ENCODE assay signal across 16 cellular contexts in the genomic region with DNA sequence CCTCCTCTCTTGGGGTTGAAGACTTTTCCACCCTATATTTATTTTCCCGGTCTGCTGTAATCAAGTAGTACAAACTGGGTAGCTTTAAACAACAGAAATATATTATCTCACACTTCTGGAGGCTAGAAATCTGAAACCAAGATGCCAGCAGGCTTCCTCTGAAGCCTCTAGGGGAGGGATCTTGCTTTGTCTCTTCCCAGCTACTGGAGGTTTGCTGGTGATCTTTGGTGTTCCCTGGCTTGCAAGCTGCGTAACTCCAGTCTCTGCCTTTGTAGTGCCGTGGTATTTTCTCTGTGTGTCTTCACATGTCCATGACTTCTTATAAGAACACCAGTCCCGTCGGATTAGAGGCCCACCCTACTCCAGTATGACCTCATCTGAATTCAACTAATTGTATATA. TPM values are rescaled to one million over a fixed set of nuclear protein-coding genes. Genes with fewer than 3 reads are reported as not detected.
A peak's percentile ranks its signal among the peaks of the same experiment; 100 is the strongest.
DNase-seq lines count a peak whose midpoint lies in the region; ATAC-seq, FAIRE-seq and TF ChIP-seq lines count a peak whose summit lies in the region.
"Had no signal": no experiment of that assay in that cellular context is flagged by ENCODE, and none has a peak within 500 bp of the region (broad histone marks: within the 10 kb centered on the region; RNA-seq: fewer than 3 reads in every experiment).

No MANE protein-coding gene starts in this region.

- peak overlapping the region; percentile 19 for H3K27ac Mint-ChIP-seq in activated T-helper 17 cell treated with anti-CD3 and anti-CD28 coated beads, Interleukin-2, amount 50 U/mL, for 72 hours
- H3K27ac Mint-ChIP-seq: activated T-helper 1 cell treated with anti-CD3 and anti-CD28 coated beads, Interleukin-12 subunit alpha, Interleukin-12 subunit beta, Interleukin-2, Interleukin-4 antibody, amounts not matched to agents 30 ng/mL and 10 ng/mL and 1 ng/mL, durations not matched to agents 14 hours and 24 hours and 36 hours; memory B cell had no signal

- no peak for TF ChIP-seq RAD21 in HepG2 (CRISPR knock-in tag; IDR thresholded peaks at IDR 0.05)

- H3K4me3 ChIP-seq in HepG2 (replicated peaks in 1 of 3; ENCODE audit: insufficient read depth in 1 of 3, low read depth in 2 of 3, low read length in 3 of 3): no peak overlapping the region
- no peak overlapping the region for H3K4me3 ChIP-seq in right lobe of liver
- H3K4me3 ChIP-seq in hepatocyte: no peak overlapping the region
- no peak overlapping the region for H3K4me3 ChIP-seq in left ventricle myocardium inferior
- H3K4me3 ChIP-seq: body of pancreas had no signal

- peaks cover 6% of the 10 kb centered on the region for H3K4me1 Mint-ChIP-seq in activated T-helper 17 cell treated with anti-CD3 and anti-CD28 coated beads, Interleukin-2, amount 50 U/mL, for 72 hours
- H3K4me1 Mint-ChIP-seq: memory B cell had no signal

- H3K36me3 Mint-ChIP-seq in activated T-helper 17 cell treated with anti-CD3 and anti-CD28 coated beads, Interleukin-2, amount 50 U/mL, for 72 hours (ENCODE audit: low read depth): no peaks in the 10 kb centered on the region
- H3K36me3 Mint-ChIP-seq: memory B cell had no signal

- ATAC-seq in HepG2: no peak
- no peak for ATAC-seq in right lobe of liver
- no peak for ATAC-seq in activated T-helper 17 cell treated with anti-CD3 and anti-CD28 coated beads, Interleukin-2, amount 50 U/mL, for 72 hours (replicated peaks)
- ATAC-seq in GM18511 (IDR thresholded peaks at IDR 0.05; ENCODE audit: unreplicated experiment): no peak
- ATAC-seq in HG02759 (IDR thresholded peaks at IDR 0.05; ENCODE audit: unreplicated experiment): no peak
- ATAC-seq: body of pancreas, Panc1 had no signal

- peaks cover 12% of the 10 kb centered on the region for H3K4me1 ChIP-seq in HepG2 (ENCODE audit: insufficient read depth, low read length)
- H3K4me1 ChIP-seq in right lobe of liver: no peaks in the 10 kb centered on the region
- peaks cover 10% of the 10 kb centered on the region for H3K4me1 ChIP-seq in hepatocyte (ENCODE audit: insufficient read depth)
- H3K4me1 ChIP-seq in left ventricle myocardium inferior: no peaks in the 10 kb centered on the region
- H3K4me1 ChIP-seq: body of pancreas had no signal

- no peak for TF ChIP-seq CTCF in HepG2 (CRISPR knock-in tag; IDR thresholded peaks at IDR 0.05)
- TF ChIP-seq CTCF in right lobe of liver (IDR thresholded peaks at IDR 0.05): no peak
- no peak for TF ChIP-seq CTCF in hepatocyte (IDR thresholded peaks at IDR 0.05; ENCODE audit: poor library complexity)
- no peak for TF ChIP-seq CTCF in left ventricle myocardium inferior (IDR thresholded peaks at IDR 0.05; ENCODE audit: borderline replicate concordance)

- H3K79me2 ChIP-seq in HepG2 (ENCODE audit: insufficient read depth, low read length) (no peaks in the 10 kb centered on the region), hepatocyte (no peaks in the 10 kb centered on the region)

- no peak overlapping the region for H3K4me3 Mint-ChIP-seq in activated T-helper 17 cell treated with anti-CD3 and anti-CD28 coated beads, Interleukin-2, amount 50 U/mL, for 72 hours
- H3K4me3 Mint-ChIP-seq: activated T-helper 1 cell treated with anti-CD3 and anti-CD28 coated beads, Interleukin-12 subunit alpha, Interleukin-12 subunit beta, Interleukin-2, Interleukin-4 antibody, amounts not matched to agents 30 ng/mL and 10 ng/mL and 1 ng/mL, durations not matched to agents 14 hours and 24 hours and 36 hours; memory B cell had no signal

- no peak overlapping the region for H3K9ac ChIP-seq in HepG2 (ENCODE audit: insufficient read depth, low read depth, low read length)

- intact Hi-C loops in HepG2 (cut with micrococcal nuclease; ENCODE audit: unreplicated experiment): no loop called here
- intact Hi-C loops in right lobe of liver (cut with DNase I): no loop called here
- intact Hi-C loops in left ventricle myocardium inferior (cut with micrococcal nuclease): no loop called here

- TF ChIP-seq EP300 in HepG2 (IDR thresholded peaks at IDR 0.05; ENCODE audit: low read depth in 2 of 2, low read length in 2 of 2): no peak
- TF ChIP-seq EP300 in HepG2 (CRISPR knock-in tag; IDR thresholded peaks at IDR 0.05; ENCODE audit: borderline replicate concordance): no peak

- no peaks in the 10 kb centered on the region for H3K27me3 Mint-ChIP-seq in activated T-helper 17 cell treated with anti-CD3 and anti-CD28 coated beads, Interleukin-2, amount 50 U/mL, for 72 hours

- H2AFZ ChIP-seq in HepG2 (ENCODE audit: low read length) (no peak overlapping the region), hepatocyte (peak overlapping the region; percentile 2)

- POLR2A ChIA-PET in HepG2 (lab: Yijun Ruan, JAX): no interaction called here

- in situ Hi-C loops in HepG2 (cut with HindIII; ENCODE audit: extremely low pct_ligation_motif_present, low pct_unique_long_range_greater_than_20kb): no loop called here

- no TSS peak for BruUV-seq in HepG2 (replicated peaks; lab: Mats Ljungman, UMichigan)

- H3K4me2 ChIP-seq in HepG2 (ENCODE audit: low read depth, low read length) (no peak overlapping the region; the same call in 1 of the 2 replicates), hepatocyte (peak overlapping the region; percentile 10)

- no peak for DNase-seq in HepG2 (ENCODE audit: low spot score)
- DNase-seq in right lobe of liver: no peak
- peak; percentile 14 for DNase-seq in hepatocyte (ENCODE audit: low spot score)
- peak; percentile 45 for DNase-seq in smooth muscle cell of the brain vasculature (ENCODE audit: low read depth, low spot score)
- no peak for DNase-seq in left ventricle myocardium inferior
- DNase-seq: activated CD4-positive, alpha-beta T cell treated with anti-CD3 and anti-CD28 coated beads for 48 hours; body of pancreas; NCI-H1930; stimulated activated CD4-positive, alpha-beta T cell treated with anti-CD3 and anti-CD28 coated beads, Interleukin-2, amount 100 ng/mL, for 24 hours; T-helper 1 cell had no signal

- TF ChIP-seq POLR2A in HepG2 (IDR thresholded peaks at IDR 0.05; ENCODE audit: insufficient read depth in 1 of 2, low read depth in 2 of 2, low read length in 2 of 2): no peak
- no peak for TF ChIP-seq POLR2A in right lobe of liver (IDR thresholded peaks at IDR 0.05)

- H3K27me3 ChIP-seq in HepG2 (ENCODE audit: control insufficient read depth in 1 of 2, insufficient read depth in 2 of 2, low read length in 2 of 2) (peaks cover 0 to 9% of the 10 kb centered on the region in 2 experiments; a peak in 1 of 5 replicates), right lobe of liver (no peaks in the 10 kb centered on the region), hepatocyte (no peaks in the 10 kb centered on the region), left ventricle myocardium inferior (ENCODE audit: low read depth) (no peaks in the 10 kb centered on the region)
- H3K27me3 ChIP-seq: body of pancreas had no signal

- CTCF ChIA-PET in HepG2 (lab: Yijun Ruan, JAX; ENCODE audit: low intra/inter-chr PET ratio, low total read pairs): no interaction called here

- 40% methylated on average over 5 of the region's 5 CpGs for WGBS in HepG2 (ENCODE audit: low lambda C conversion rate)
- 73% methylated on average over 5 of the region's 5 CpGs for WGBS in right lobe of liver (ENCODE audit: insufficient coverage, low coverage, low lambda C conversion rate, missing lambda C conversion rate)
- 51% methylated on average over 5 of the region's 5 CpGs for WGBS in hepatocyte (ENCODE audit: low lambda C conversion rate, missing lambda C conversion rate)

- H4K20me1 ChIP-seq in HepG2 (ENCODE audit: insufficient read depth, low read length) (no peaks in the 10 kb centered on the region), hepatocyte (ENCODE audit: insufficient read depth, poor library complexity, severe bottlenecking) (no peaks in the 10 kb centered on the region)

- no peak for FAIRE-seq in HepG2 (lab: Jason Lieb, UNC)

- H3K36me3 ChIP-seq in HepG2 (replicated peaks in 1 of 2; ENCODE audit: control insufficient read depth in 1 of 2, insufficient read depth in 2 of 2, low read length in 2 of 2) (no peaks in the 10 kb centered on the region), right lobe of liver (no peaks in the 10 kb centered on the region), hepatocyte (replicated peaks; ENCODE audit: insufficient read depth, low read depth) (no peaks in the 10 kb centered on the region), left ventricle myocardium inferior (no peaks in the 10 kb centered on the region)

- no peaks in the 10 kb centered on the region for H3K9me2 ChIP-seq in hepatocyte (replicated peaks; ENCODE audit: insufficient read depth)

- H3K9me3 ChIP-seq in HepG2 (ENCODE audit: low read length): no peaks in the 10 kb centered on the region
- H3K9me3 ChIP-seq in right lobe of liver: no peaks in the 10 kb centered on the region
- H3K9me3 ChIP-seq in hepatocyte (ENCODE audit: low read depth): no peaks in the 10 kb centered on the region
- H3K9me3 ChIP-seq in left ventricle myocardium inferior (replicated peaks): no peaks in the 10 kb centered on the region
- H3K9me3 ChIP-seq: body of pancreas had no signal

- H3K9me3 Mint-ChIP-seq in activated T-helper 17 cell treated with anti-CD3 and anti-CD28 coated beads, Interleukin-2, amount 50 U/mL, for 72 hours: no peaks in the 10 kb centered on the region
- H3K9me3 Mint-ChIP-seq: activated T-helper 1 cell treated with anti-CD3 and anti-CD28 coated beads, Interleukin-12 subunit alpha, Interleukin-12 subunit beta, Interleukin-2, Interleukin-4 antibody, amounts not matched to agents 30 ng/mL and 10 ng/mL and 1 ng/mL, durations not matched to agents 14 hours and 24 hours and 36 hours; memory B cell had no signal

- H3K27ac ChIP-seq in HepG2 (ENCODE audit: extremely low read length, insufficient read depth, low read length) (no peak overlapping the region), right lobe of liver (no peak overlapping the region), hepatocyte (peak overlapping the region; percentile 37), left ventricle myocardium inferior (replicated peaks) (no peak overlapping the region)
- H3K27ac ChIP-seq: body of pancreas had no signal

RNA-seq across cellular contexts. Expression of gene MYO3B, which starts 44.4 kb away (rescaled TPM):
- total RNA-seq in HepG2 (2016; rRNA removed; fragmentation: Illumina TruSeq; extraction: Trizol): not detected in 2 replicates
- not detected in 2 replicates for total RNA-seq in HepG2 (2016; cell fraction: cytosol; rRNA removed; fragmentation: Illumina TruSeq; extraction: Trizol; ENCODE audit: low read depth)
- total RNA-seq in HepG2 (2016; cell fraction: insoluble cytoplasmic fraction; rRNA removed; fragmentation: Illumina TruSeq; extraction: Trizol): 0.02 TPM in 1 of 2 replicates, not detected in the other
- total RNA-seq in HepG2 (2016; cell fraction: membrane; rRNA removed; fragmentation: Illumina TruSeq; extraction: Trizol): not detected in 2 replicates
- not detected in 2 replicates for total RNA-seq in HepG2 (2016; cell fraction: nucleus; rRNA removed; fragmentation: Illumina TruSeq; extraction: Trizol)
- 0.01 TPM in 1 of 2 replicates, not detected in the other for polyA plus RNA-seq in HepG2 (2011; rRNA removed)
- polyA plus RNA-seq in HepG2 (2011; cell fraction: cytosol; rRNA removed): 0.01 TPM in 1 of 2 replicates, not detected in the other
- not detected in 2 replicates for polyA plus RNA-seq in HepG2 (2011; cell fraction: nucleus; rRNA removed)
- 0.03 and 0.08 TPM in 2 replicates for polyA plus RNA-seq in HepG2 (2012)
- not detected in 2 replicates for polyA plus RNA-seq in HepG2 (2016; cell fraction: cytosol; fragmentation: Illumina TruSeq; extraction: Trizol; ENCODE audit: low read depth)
- polyA plus RNA-seq in HepG2 (2016; cell fraction: insoluble cytoplasmic fraction; fragmentation: Illumina TruSeq; extraction: Trizol; ENCODE audit: low read depth): 0.04 TPM in 1 of 2 replicates, not detected in the other
- polyA plus RNA-seq in HepG2 (2016; cell fraction: membrane; fragmentation: Illumina TruSeq; extraction: Trizol; ENCODE audit: low read depth): not detected in 2 replicates
- polyA plus RNA-seq in HepG2 (2016; cell fraction: nucleus; fragmentation: Illumina TruSeq; extraction: Trizol; ENCODE audit: insufficient read depth, low read depth): not detected in 2 replicates
- polyA minus RNA-seq in HepG2 (2011; rRNA and poly(A)+ RNA removed; ENCODE audit: low replicate concordance): 0.08 TPM in 1 of 2 replicates, not detected in the other
- polyA minus RNA-seq in HepG2 (2011; cell fraction: cytosol; rRNA and poly(A)+ RNA removed): not detected in 2 replicates
- polyA minus RNA-seq in HepG2 (2011; cell fraction: nucleus; rRNA and poly(A)+ RNA removed): 0.26 TPM in 1 of 2 replicates, not detected in the other
- under 1 TPM in 2 of 6 experiments, not detected in 4; 0.18 to 0.25 TPM for total RNA-seq in right lobe of liver
- under 1 TPM; 0.26 to 0.79 TPM for total RNA-seq in activated T-helper 17 cell treated with anti-CD3 and anti-CD28 coated beads, Interleukin-2, amount 50 U/mL, for 72 hours
- total RNA-seq in hepatocyte: 0.92 and 1.1 TPM in 2 replicates
- 0.63 and 1.1 TPM in 2 replicates for polyA plus RNA-seq in hepatocyte
- total RNA-seq in left ventricle myocardium inferior: 0.05 TPM

Comparison
In these comparisons a context has a peak if more than half of its experiments do, and no peak if none do; other contexts are left out.
1. DNase-seq: peak in hepatocyte (single experiment) and smooth muscle cell of the brain vasculature (single experiment); none in HepG2 (single experiment), right lobe of liver (0 of 3) and left ventricle myocardium inferior (single experiment).